ENCODE assay signal across 17 cellular contexts in genomic region chr1:117623698-117624097, GRCh38. TPM values are rescaled to one million over a fixed set of nuclear protein-coding genes. Genes with fewer than 3 reads are reported as not detected.
"Had no signal": no experiment of that assay in that cellular context is flagged by ENCODE, and none has a peak within 500 bp of the region (broad histone marks: within the 10 kb centered on the region; RNA-seq: fewer than 3 reads in every experiment).

No MANE protein-coding gene starts in this region.

- H3K9me3 ChIP-seq: esophagus squamous epithelium, gastroesophageal sphincter, left ventricle myocardium inferior, lower lobe of right lung, neutrophil had no signal

- H3K4me3 ChIP-seq: esophagus squamous epithelium, gastroesophageal sphincter, left ventricle myocardium inferior, lower lobe of right lung had no signal

- H3K27me3 ChIP-seq: gastroesophageal sphincter, neutrophil had no signal

- H3K27ac Mint-ChIP-seq: dendritic cell treated with granulocyte-macrophage colony-stimulating factor and Interleukin-4, amounts not matched to agents 40 ng/mL and 50 ng/mL, for 4 days had no signal

- H3K9me3 Mint-ChIP-seq: dendritic cell treated with granulocyte-macrophage colony-stimulating factor and Interleukin-4, amounts not matched to agents 40 ng/mL and 50 ng/mL, for 4 days had no signal

- ATAC-seq: gastroesophageal sphincter, lower lobe of right lung, right cardiac atrium had no signal

- H3K27ac ChIP-seq: esophagus squamous epithelium, gastroesophageal sphincter, left ventricle myocardium inferior, lower lobe of right lung, neutrophil had no signal

- H3K27me3 Mint-ChIP-seq: dendritic cell treated with granulocyte-macrophage colony-stimulating factor and Interleukin-4, amounts not matched to agents 40 ng/mL and 50 ng/mL, for 4 days had no signal

- DNase-seq: esophagus squamous epithelium; foreskin fibroblast; glutamatergic neuron; islet precursor cell; left ventricle myocardium inferior; lower lobe of right lung; mesenchymal stem cell; midbrain; right cardiac atrium; small intestine; stimulated activated CD4-positive, alpha-beta T cell treated with anti-CD3 and anti-CD28 coated beads, Interleukin-12 subunit alpha, Interleukin-12 subunit beta, amount 100 ng/mL, for 4 hours; stimulated activated naive CD4-positive, alpha-beta T cell treated with Interleukin-2 at 50 U/mL for 16 hours; trophoblast cell had no signal

- H3K4me1 ChIP-seq: esophagus squamous epithelium, gastroesophageal sphincter had no signal

- H3K4me3 Mint-ChIP-seq: dendritic cell treated with granulocyte-macrophage colony-stimulating factor and Interleukin-4, amounts not matched to agents 40 ng/mL and 50 ng/mL, for 4 days had no signal

RNA-seq across cellular contexts. Expression of gene TENT5C, which starts 17.9 kb away (rescaled TPM):
- total RNA-seq: epithelial cell of proximal tubule had no signal
